In genomic region chr7:149456770-149457421, GRCh38 we compare ENCODE assay signal across 21 cellular contexts. TPM values are rescaled to one million over a fixed set of nuclear protein-coding genes. Genes with fewer than 3 reads are reported as not detected.
DNase-seq lines count a peak whose midpoint lies in the region; FAIRE-seq and TF ChIP-seq lines count a peak whose summit lies in the region.
"Had no signal": no experiment of that assay in that cellular context is flagged by ENCODE, and none has a peak within 500 bp of the region (broad histone marks: within the 10 kb centered on the region; RNA-seq: fewer than 3 reads in every experiment).

No MANE protein-coding gene starts in this region.

- TF ChIP-seq CTCF in colonic mucosa (IDR thresholded peaks at IDR 0.05) (no peak), neural progenitor cell (IDR thresholded peaks at IDR 0.05) (no peak)

- peaks cover 28% of the 10 kb centered on the region for H3K79me2 ChIP-seq in neural progenitor cell (ENCODE audit: low read depth)

- no peak for FAIRE-seq in H54 (lab: Jason Lieb, UNC)

- peaks cover 41% of the 10 kb centered on the region for H4K20me1 ChIP-seq in neural progenitor cell (ENCODE audit: low read depth)

- peaks cover 35% of the 10 kb centered on the region for H3F3A ChIP-seq in neural progenitor cell (ENCODE audit: low read depth)

- DNase-seq in H54 (ENCODE audit: insufficient read length, low spot score) (peak; percentile 50), M059J (ENCODE audit: low read depth) (peak; percentile 27), colonic mucosa (peak; percentile 11), neural progenitor cell (ENCODE audit: low spot score) (no peak), NCI-H1694 treated with DMSO at 0.1 percent for 48 hours (lab: John Stamatoyannopoulos, UW) (no peak), T-helper 1 cell (no peak), NCI-H187 (lab: John Stamatoyannopoulos, UW) (no peak)
- DNase-seq: activated CD8-positive, alpha-beta memory T cell treated with anti-CD3 and anti-CD28 coated beads, Interleukin-2, amount 50 U/mL, for 4 hours; activated effector memory CD4-positive, alpha-beta T cell treated with anti-CD3 and anti-CD28 coated beads, Interleukin-2, amount 50 U/mL, for 16 hours; CD4-positive, alpha-beta memory T cell; cortex of kidney; endodermal cell; GOT3; left cardiac atrium; MV-4-11; NCI-H187 treated with DMSO at 0.1 percent for 48 hours; psoas muscle; T-helper 2 cell had no signal

- H3K4me3 ChIP-seq in colonic mucosa (no peak overlapping the region), neural progenitor cell (no peak overlapping the region)
- H3K4me3 ChIP-seq: psoas muscle, SJSA1, vagina had no signal

- TF ChIP-seq POLR2A in H54 (IDR thresholded peaks at IDR 0.05; ENCODE audit: low read depth, low read length) = no peak

- H3K27ac ChIP-seq in colonic mucosa (no peak overlapping the region), neural progenitor cell (no peak overlapping the region)
- H3K27ac ChIP-seq: psoas muscle, SJSA1, vagina, VCaP had no signal

- H2AFZ ChIP-seq in neural progenitor cell (replicated peaks) = no peak overlapping the region

- H3K9me3 ChIP-seq in colonic mucosa (no peaks in the 10 kb centered on the region), neural progenitor cell (ENCODE audit: low read depth) (no peaks in the 10 kb centered on the region)
- H3K9me3 ChIP-seq: psoas muscle, SJSA1, vagina had no signal

- no peaks in the 10 kb centered on the region for H3K4me1 ChIP-seq in colonic mucosa
- H3K4me1 ChIP-seq in neural progenitor cell = peaks cover 22% of the 10 kb centered on the region

- no peak overlapping the region for H3K27ac Mint-ChIP-seq in neural progenitor cell
- H3K27ac Mint-ChIP-seq: endodermal cell had no signal

- peaks cover 19% of the 10 kb centered on the region for H3K4me1 Mint-ChIP-seq in neural progenitor cell

- H3K4me3 Mint-ChIP-seq in neural progenitor cell = peak overlapping the region; percentile 4
- H3K4me3 Mint-ChIP-seq: endodermal cell had no signal

- H3K9me3 Mint-ChIP-seq in neural progenitor cell = no peaks in the 10 kb centered on the region
- H3K9me3 Mint-ChIP-seq: CD4-positive, alpha-beta memory T cell; endodermal cell had no signal

- no peaks in the 10 kb centered on the region for H3K27me3 ChIP-seq in colonic mucosa
- peaks cover 21% of the 10 kb centered on the region for H3K27me3 ChIP-seq in neural progenitor cell
- H3K27me3 ChIP-seq: SJSA1, vagina had no signal

- H3K9ac ChIP-seq in colonic mucosa (ENCODE audit: low read depth in 2 of 2, low read length in 2 of 2) (no peak overlapping the region), neural progenitor cell (no peak overlapping the region)

- intact Hi-C loops in colonic mucosa (cut with DNase I) = no loop called here

- H3K27me3 Mint-ChIP-seq in neural progenitor cell (ENCODE audit: insufficient read depth, low read depth) = no peaks in the 10 kb centered on the region
- H3K27me3 Mint-ChIP-seq: CD4-positive, alpha-beta memory T cell had no signal

- peaks cover 7% of the 10 kb centered on the region for H3K36me3 Mint-ChIP-seq in neural progenitor cell

- H3K4me2 ChIP-seq in neural progenitor cell = no peak overlapping the region

- H3K36me3 ChIP-seq in colonic mucosa (no peaks in the 10 kb centered on the region), neural progenitor cell (no peaks in the 10 kb centered on the region)

RNA-seq across cellular contexts. Expression of gene ZNF777, which starts 4.0 kb away (rescaled TPM):
- total RNA-seq in M059J (2014; rRNA removed; shearing (Covaris generic)) = 6.3 and 9.9 TPM in 2 replicates
- total RNA-seq in colonic mucosa = 10 to 100 TPM in 1 of 2 donors, 1 to 10 TPM in 1; 9.5 to 13.1 TPM
- total RNA-seq in neural progenitor cell (ENCODE audit: low replicate concordance) = 6.6 and 11.7 TPM in 2 replicates

RNA-seq across cellular contexts. Expression of gene ZNF746, which starts 40.7 kb away (rescaled TPM):
- total RNA-seq in M059J (2014; rRNA removed; shearing (Covaris generic)) = 10.3 and 17.5 TPM in 2 replicates
- total RNA-seq in colonic mucosa (10 to 100 TPM; 12.2 to 14.5 TPM), neural progenitor cell (ENCODE audit: low replicate concordance) (11.0 and 24.1 TPM in 2 replicates)

Comparison
In these comparisons a context has a peak if more than half of its experiments do, and no peak if none do; other contexts are left out.
1. DNase-seq: peak in H54 (single experiment), M059J (single experiment) and colonic mucosa (single experiment); none in neural progenitor cell (single experiment), NCI-H1694 treated with DMSO at 0.1 percent for 48 hours (single experiment), T-helper 1 cell (0 of 5) and NCI-H187 (0 of 2).